ENCODE assay signal across 8 cellular contexts in the genomic region with DNA sequence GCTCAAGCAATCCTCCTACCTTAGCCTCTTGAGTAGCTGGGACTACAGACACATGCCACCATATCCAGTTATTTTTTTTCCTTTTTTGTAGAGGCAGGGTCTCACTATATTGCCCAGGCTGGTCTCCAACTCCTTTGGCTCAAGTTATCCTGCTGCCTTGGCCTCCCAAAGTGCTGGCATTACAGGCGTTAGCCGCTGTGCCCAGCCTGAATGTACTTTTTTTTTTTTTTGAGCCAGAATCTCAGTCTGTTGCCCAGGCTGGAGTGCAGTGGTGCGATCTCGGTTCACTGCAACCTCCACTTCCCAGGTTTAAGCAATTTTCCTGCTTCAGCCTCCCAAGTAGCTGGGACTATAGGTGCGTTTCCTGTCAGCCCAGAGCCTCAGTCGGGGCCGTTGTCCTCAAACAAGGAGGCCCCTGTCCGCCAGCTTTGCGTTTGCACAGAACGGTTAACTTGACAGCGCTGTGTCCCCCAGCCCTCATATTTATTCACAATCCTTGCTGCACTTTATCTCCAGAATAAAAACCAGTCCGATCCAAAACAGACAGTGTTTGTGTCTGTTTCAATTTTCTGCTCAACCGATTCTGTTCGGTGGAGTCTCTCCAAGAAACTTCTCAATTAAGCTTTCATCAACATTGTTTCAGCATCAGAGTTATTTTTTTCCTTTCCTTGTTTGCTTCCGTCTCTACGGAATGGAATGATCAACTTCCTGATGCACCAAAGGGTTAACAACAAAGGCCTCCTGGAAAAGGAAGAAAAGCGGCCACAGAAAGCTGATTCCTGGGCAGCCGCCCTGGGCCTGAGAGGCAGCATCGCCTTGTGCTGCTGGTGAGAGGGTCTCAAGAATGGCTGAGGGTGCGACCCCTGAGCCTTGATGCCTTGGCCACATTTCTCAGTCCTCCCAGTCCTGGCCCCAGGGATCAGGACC.
A peak's percentile ranks its signal among the peaks of the same experiment; 100 is the strongest.
DNase-seq lines count a peak whose midpoint lies in the region; ATAC-seq, FAIRE-seq and TF ChIP-seq lines count a peak whose summit lies in the region.

No MANE protein-coding gene starts in this region.

- CTCF ChIA-PET in CD8-positive, alpha-beta memory T cell (lab: Charles Lee): interaction anchor here (0.7 to 6.1 kb wide), 23 partner anchors 11 to 462 kb away, joined by 3 to 93 read pairs (median 4); partner anchors contain the start of genes CUL1 and EZH2

- ATAC-seq in upper lobe of left lung (ENCODE audit: low FRiP score in 2 of 2): no peak
- ATAC-seq in GM18870 (IDR thresholded peaks at IDR 0.05; ENCODE audit: unreplicated experiment): no peak
- no peak for ATAC-seq in HG02852 (IDR thresholded peaks at IDR 0.05; ENCODE audit: unreplicated experiment)

- no peaks in the 10 kb centered on the region for H3K36me3 ChIP-seq in CD8-positive, alpha-beta memory T cell (ENCODE audit: insufficient read depth, low read length)
- H3K36me3 ChIP-seq in MM.1S (replicated peaks; ENCODE audit: insufficient read depth, low read length) (no peaks in the 10 kb centered on the region), bronchial epithelial cell (ENCODE audit: control insufficient read depth, insufficient read depth, low read length) (no peaks in the 10 kb centered on the region), upper lobe of left lung (no peaks in the 10 kb centered on the region)

- no peaks in the 10 kb centered on the region for H3K79me2 ChIP-seq in MM.1S (ENCODE audit: low read length)

- no peaks in the 10 kb centered on the region for H3K9me3 Mint-ChIP-seq in CD8-positive, alpha-beta memory T cell

- no peaks in the 10 kb centered on the region for H3K9me2 ChIP-seq in MM.1S (replicated peaks; ENCODE audit: insufficient read depth, low read length)

- H3K27me3 ChIP-seq in CD8-positive, alpha-beta memory T cell (ENCODE audit: insufficient read depth, low read length, poor library complexity, severe bottlenecking): no peaks in the 10 kb centered on the region
- no peaks in the 10 kb centered on the region for H3K27me3 ChIP-seq in MM.1S (replicated peaks; ENCODE audit: insufficient read depth, low read length)
- no peaks in the 10 kb centered on the region for H3K27me3 ChIP-seq in bronchial epithelial cell (ENCODE audit: control insufficient read depth, insufficient read depth, low read length)
- H3K27me3 ChIP-seq in upper lobe of left lung: no peaks in the 10 kb centered on the region

- H4K20me1 ChIP-seq in MM.1S (ENCODE audit: insufficient read depth, low read length): no peaks in the 10 kb centered on the region

- no peak for DNase-seq in CD8-positive, alpha-beta memory T cell
- DNase-seq in MM.1S: no peak
- DNase-seq in bronchial epithelial cell (ENCODE audit: low read depth): no peak
- DNase-seq in medulla oblongata (ENCODE audit: extremely low spot score): peak; percentile 43
- peak in 1 of 2 donors; percentile 26 for DNase-seq in upper lobe of left lung
- DNase-seq in activated CD4-positive, alpha-beta T cell treated with anti-CD3 and anti-CD28 coated beads for 1 hour: no peak

- H3K4me1 ChIP-seq in CD8-positive, alpha-beta memory T cell (ENCODE audit: insufficient read depth, low read length): peaks cover 11% of the 10 kb centered on the region
- H3K4me1 ChIP-seq in MM.1S (ENCODE audit: low read length): peaks cover 4% of the 10 kb centered on the region
- peaks cover 6 to 25% (median 10%) of the 10 kb centered on the region in 4 donors for H3K4me1 ChIP-seq in upper lobe of left lung

- H3K4me3 Mint-ChIP-seq in CD8-positive, alpha-beta memory T cell: peak overlapping the region; percentile 85 to 96 (median 93)

- peaks cover 19 to 33% (median 30%) of the 10 kb centered on the region in 3 donors for H3K4me1 Mint-ChIP-seq in CD8-positive, alpha-beta memory T cell

- H3K4me2 ChIP-seq in MM.1S (ENCODE audit: low read depth, low read length): peak overlapping the region; percentile 75

- TF ChIP-seq EP300 in upper lobe of left lung (IDR thresholded peaks at IDR 0.05): no peak

- H3K9ac ChIP-seq in MM.1S (ENCODE audit: low read length): peak overlapping the region; percentile 71; the same call in 1 of the 2 replicates

- no peak for FAIRE-seq in bronchial epithelial cell (lab: Jason Lieb, UNC)

- peak overlapping the region; percentile 52 for H3K27ac ChIP-seq in CD8-positive, alpha-beta memory T cell (ENCODE audit: low read depth, low read length)
- H3K27ac ChIP-seq in MM.1S (ENCODE audit: low read length) (no peak overlapping the region), upper lobe of left lung (peak overlapping the region; percentile 29 to 82 (median 62))

- peak overlapping the region; percentile 67; the same call in 1 of the 2 replicates for H2AFZ ChIP-seq in MM.1S (ENCODE audit: low read length)

- H3F3A ChIP-seq in MM.1S (ENCODE audit: insufficient read depth, low read length): peaks cover 4% of the 10 kb centered on the region; the same call in 1 of the 2 replicates

- peaks cover 0 to 2% (median 0%) of the 10 kb centered on the region in 3 donors for H3K36me3 Mint-ChIP-seq in CD8-positive, alpha-beta memory T cell

- POLR2A ChIA-PET in CD8-positive, alpha-beta memory T cell (lab: Charles Lee): interaction anchor here (0.5 to 1.3 kb wide), 4 partner anchors 10 to 265 kb away, joined by 3 to 6 read pairs (median 3); partner anchors contain the start of gene CUL1

- H3K27me3 Mint-ChIP-seq in CD8-positive, alpha-beta memory T cell: peaks cover 0 to 10% of the 10 kb centered on the region in 2 donors

- TF ChIP-seq POLR2A in upper lobe of left lung (IDR thresholded peaks at IDR 0.05): no peak

- TF ChIP-seq CTCF in MM.1S (IDR thresholded peaks at IDR 0.05; ENCODE audit: low read length) (no peak), bronchial epithelial cell (IDR thresholded peaks at IDR 0.05; ENCODE audit: insufficient read depth, low read length, severe bottlenecking) (no peak), upper lobe of left lung (IDR thresholded peaks at IDR 0.05) (no peak)

- peak overlapping the region; percentile 67 for H3K4me3 ChIP-seq in CD8-positive, alpha-beta memory T cell (ENCODE audit: low read length)
- H3K4me3 ChIP-seq in MM.1S (ENCODE audit: low read length) (peak overlapping the region; percentile 70), bronchial epithelial cell (ENCODE audit: low read depth, low read length) (peak overlapping the region; percentile 28), upper lobe of left lung (peak overlapping the region in 3 of 4 donors; percentile 42 to 66 (median 59))

- 18 to 23% methylated on average over 20 of the region's 20 CpGs for WGBS in upper lobe of left lung, 2 donors

- H3K9me3 ChIP-seq in CD8-positive, alpha-beta memory T cell (ENCODE audit: low read length): no peaks in the 10 kb centered on the region
- no peaks in the 10 kb centered on the region for H3K9me3 ChIP-seq in MM.1S (replicated peaks; ENCODE audit: insufficient read depth, low read length)
- H3K9me3 ChIP-seq in upper lobe of left lung: no peaks in the 10 kb centered on the region

- peak overlapping the region; percentile 14 to 93 (median 88) for H3K27ac Mint-ChIP-seq in CD8-positive, alpha-beta memory T cell
